ENCODE assay signal across 8 cellular contexts in genomic region chr7:151231964-151232271, GRCh38. TPM values are rescaled to one million over a fixed set of nuclear protein-coding genes. Genes with fewer than 3 reads are reported as not detected.
A peak's percentile ranks its signal among the peaks of the same experiment; 100 is the strongest.
DNase-seq lines count a peak whose midpoint lies in the region; ATAC-seq and TF ChIP-seq lines count a peak whose summit lies in the region.

No MANE protein-coding gene starts in this region.

- H3K36me3 ChIP-seq in SJSA1, result peaks cover 46% of the 10 kb centered on the region

- peak overlapping the region; percentile 86 for H3K4me3 ChIP-seq in GM12865 (ENCODE audit: low read depth, low read length)
- peak overlapping the region; percentile 86 for H3K4me3 ChIP-seq in SJSA1
- H3K4me3 ChIP-seq in fibroblast of mammary gland (ENCODE audit: control insufficient read depth, low read depth, low read length), result peak overlapping the region; percentile 92
- peak overlapping the region; percentile 94 for H3K4me3 ChIP-seq in retinal pigment epithelial cell (ENCODE audit: low read length)

- no peak for DNase-seq in GM12865 (ENCODE audit: low read depth)
- DNase-seq in SJSA1 (ENCODE audit: low read depth in 1 of 2, low spot score in 2 of 2), result no peak
- DNase-seq in fibroblast of mammary gland (ENCODE audit: low read depth), result no peak
- no peak for DNase-seq in retinal pigment epithelial cell (ENCODE audit: low read depth)
- no peak for DNase-seq in COR-L47 (lab: John Stamatoyannopoulos, UW)
- DNase-seq in HPDE6-E6E7 (ENCODE audit: extremely low spot score), result no peak
- no peak for DNase-seq in EL

- no peaks in the 10 kb centered on the region for H3K9me3 ChIP-seq in SJSA1 (replicated peaks)

- TF ChIP-seq CTCF in GM12865 (IDR thresholded peaks at IDR 0.05; ENCODE audit: insufficient read depth, low read depth, low read length, missing control alignments) (no peak), fibroblast of mammary gland (conservative IDR thresholded peaks at IDR 0.05; ENCODE audit: control insufficient read depth, insufficient read depth, low read depth, low read length) (no peak), retinal pigment epithelial cell (conservative IDR thresholded peaks at IDR 0.05; ENCODE audit: low read depth, low read length) (no peak)

- no peaks in the 10 kb centered on the region for H3K27me3 ChIP-seq in SJSA1 (replicated peaks)

- ATAC-seq in GM18520 (IDR thresholded peaks at IDR 0.05; ENCODE audit: unreplicated experiment), result no peak

- H3K4me1 ChIP-seq in SJSA1 (replicated peaks), result peaks cover 25% of the 10 kb centered on the region

- peak overlapping the region; percentile 81 for H3K27ac ChIP-seq in SJSA1

RNA-seq across cellular contexts. Expression of gene CHPF2, which starts 0.4 kb away (rescaled TPM):
- 50.1 and 68.1 TPM in 2 replicates for total RNA-seq in SJSA1 (2014; rRNA removed; shearing (Covaris generic))

RNA-seq across cellular contexts. Expression of gene ABCF2, which starts 4.9 kb away (rescaled TPM):
- total RNA-seq in SJSA1 (2014; rRNA removed; shearing (Covaris generic)), result 52.0 and 72.6 TPM in 2 replicates

RNA-seq across cellular contexts. Expression of gene SMARCD3, which starts 16.6 kb away (rescaled TPM):
- 20.9 and 22.6 TPM in 2 replicates for total RNA-seq in SJSA1 (2014; rRNA removed; shearing (Covaris generic))

RNA-seq across cellular contexts. Expression of gene H2BK1, which starts 21.6 kb away (rescaled TPM):
- total RNA-seq in SJSA1 (2014; rRNA removed; shearing (Covaris generic)), result not detected in 2 replicates

RNA-seq across cellular contexts. Expression of gene ASB10, which starts 44.9 kb away (rescaled TPM):
- total RNA-seq in SJSA1 (2014; rRNA removed; shearing (Covaris generic)), result not detected in 2 replicates
